Comparison of ENCODE assay signal across 19 cellular contexts in genomic region chr15:71674354-71674753, GRCh38.
DNase-seq lines count a peak whose midpoint lies in the region; ATAC-seq, FAIRE-seq and TF ChIP-seq lines count a peak whose summit lies in the region.
"Had no signal": no experiment of that assay in that cellular context is flagged by ENCODE, and none has a peak within 500 bp of the region (broad histone marks: within the 10 kb centered on the region; RNA-seq: fewer than 3 reads in every experiment).

No MANE protein-coding gene starts in this region.

- H4K20me1 ChIP-seq in HepG2 (ENCODE audit: insufficient read depth, low read length): no peaks in the 10 kb centered on the region
- H4K20me1 ChIP-seq: BLaER1 had no signal

- H3K27me3 ChIP-seq in HepG2 (ENCODE audit: control insufficient read depth in 1 of 2, insufficient read depth in 2 of 2, low read length in 2 of 2) (peaks cover 1 to 6% of the 10 kb centered on the region in 2 experiments; a peak in 2 of 5 replicates), right lobe of liver (no peaks in the 10 kb centered on the region), dorsolateral prefrontal cortex (no peaks in the 10 kb centered on the region)
- H3K27me3 ChIP-seq: BLaER1 had no signal

- no peak for TF ChIP-seq CTCF in HepG2 (CRISPR knock-in tag; IDR thresholded peaks at IDR 0.05)
- TF ChIP-seq CTCF in right lobe of liver (IDR thresholded peaks at IDR 0.05): no peak
- TF ChIP-seq CTCF in dorsolateral prefrontal cortex (IDR thresholded peaks at IDR 0.05 in 54 of 56, conservative IDR thresholded peaks at IDR 0.05 in 2 of 56; ENCODE audit: low read depth in 1 of 56, partially characterized antibody in 56 of 56): no peak

- H3K4me2 ChIP-seq in HepG2 (ENCODE audit: low read depth, low read length): no peak overlapping the region
- H3K4me2 ChIP-seq: BLaER1 had no signal

- no peak for FAIRE-seq in HepG2 (lab: Jason Lieb, UNC)
- FAIRE-seq: G401.6, GM12892, H1 had no signal

- H3K4me3 ChIP-seq in HepG2 (replicated peaks in 1 of 3; ENCODE audit: insufficient read depth in 1 of 3, low read depth in 2 of 3, low read length in 3 of 3) (no peak overlapping the region), right lobe of liver (no peak overlapping the region), dorsolateral prefrontal cortex (no peak overlapping the region)
- H3K4me3 ChIP-seq: BLaER1, GM23248 had no signal

- no peak overlapping the region for H3K9ac ChIP-seq in HepG2 (ENCODE audit: insufficient read depth, low read depth, low read length)
- H3K9ac ChIP-seq: BLaER1, GM23248 had no signal

- TF ChIP-seq EP300 in HepG2 (IDR thresholded peaks at IDR 0.05; ENCODE audit: low read depth in 2 of 2, low read length in 2 of 2): no peak
- TF ChIP-seq EP300 in HepG2 (CRISPR knock-in tag; IDR thresholded peaks at IDR 0.05; ENCODE audit: borderline replicate concordance): no peak

- no peak for TF ChIP-seq POLR2A in HepG2 (IDR thresholded peaks at IDR 0.05; ENCODE audit: insufficient read depth in 1 of 2, low read depth in 2 of 2, low read length in 2 of 2)
- TF ChIP-seq POLR2A in right lobe of liver (IDR thresholded peaks at IDR 0.05): no peak

- no peak overlapping the region for H2AFZ ChIP-seq in HepG2 (ENCODE audit: low read length)
- H2AFZ ChIP-seq: GM23248 had no signal

- no CpG with 5 or more reads among the region's 2 CpGs for WGBS in HepG2 (ENCODE audit: low lambda C conversion rate)
- WGBS in right lobe of liver (ENCODE audit: insufficient coverage, low coverage, low lambda C conversion rate, missing lambda C conversion rate): 100% methylated on average over 1 of the region's 2 CpGs

- H3K36me3 ChIP-seq in HepG2 (replicated peaks in 1 of 2; ENCODE audit: control insufficient read depth in 1 of 2, insufficient read depth in 2 of 2, low read length in 2 of 2): no peaks in the 10 kb centered on the region
- no peaks in the 10 kb centered on the region for H3K36me3 ChIP-seq in right lobe of liver
- H3K36me3 ChIP-seq: BLaER1 had no signal

- TF ChIP-seq RAD21 in HepG2 (CRISPR knock-in tag; IDR thresholded peaks at IDR 0.05): no peak

- H3K79me2 ChIP-seq in HepG2 (ENCODE audit: insufficient read depth, low read length): no peaks in the 10 kb centered on the region

- BruUV-seq in HepG2 (replicated peaks; lab: Mats Ljungman, UMichigan): no TSS peak

- in situ Hi-C loops in HepG2 (cut with HindIII; ENCODE audit: extremely low pct_ligation_motif_present, low pct_unique_long_range_greater_than_20kb): no loop called here
- in situ Hi-C loops in ACHN (cut with HindIII; ENCODE audit: low pct_ligation_motif_present, low pct_unique_long_range_greater_than_20kb, low sequenced_read_pairs): no loop called here

- H3K27ac ChIP-seq in HepG2 (ENCODE audit: extremely low read length, insufficient read depth, low read length) (no peak overlapping the region), right lobe of liver (no peak overlapping the region), dorsolateral prefrontal cortex (peak overlapping the region in 55 of 59 donors; percentile 1 to 91 (median 72)), temporal lobe (ENCODE audit: low read depth, low read length) (peak overlapping the region; percentile 58)
- H3K27ac ChIP-seq: BLaER1, C4-2B, GM23248 had no signal

- POLR2A ChIA-PET in HepG2 (lab: Yijun Ruan, JAX): no interaction called here

- CTCF ChIA-PET in HepG2 (lab: Yijun Ruan, JAX; ENCODE audit: low intra/inter-chr PET ratio, low total read pairs): no interaction called here

- ATAC-seq in HepG2 (peak; percentile 54; the same call in 2 of the 3 replicates), right lobe of liver (no peak), HG02642 (IDR thresholded peaks at IDR 0.05; ENCODE audit: poor library complexity, unreplicated experiment) (no peak)
- ATAC-seq: CD8-positive, alpha-beta T cell; HCT116 had no signal

- no peaks in the 10 kb centered on the region for H3K9me3 ChIP-seq in HepG2 (ENCODE audit: low read length)
- H3K9me3 ChIP-seq in right lobe of liver: no peaks in the 10 kb centered on the region
- H3K9me3 ChIP-seq: BLaER1, Caco-2 had no signal

- DNase-seq in HepG2 (ENCODE audit: low spot score) (no peak), right lobe of liver (no peak), dorsolateral prefrontal cortex (no peak), ACHN (no peak)
- DNase-seq: Caco-2; CD4-positive, CD25-positive, alpha-beta regulatory T cell; CD8-positive, alpha-beta T cell; DMS153; DND-41; GM23248; H9 had no signal

- intact Hi-C loops in HepG2 (cut with micrococcal nuclease; ENCODE audit: unreplicated experiment) (no loop called here), right lobe of liver (cut with DNase I) (no loop called here), dorsolateral prefrontal cortex (cut with DNase I) (no loop called here)

- H3K4me1 ChIP-seq in HepG2 (ENCODE audit: insufficient read depth, low read length): peaks cover 38% of the 10 kb centered on the region
- H3K4me1 ChIP-seq in right lobe of liver: peaks cover 0 to 18% (median 7%) of the 10 kb centered on the region in 4 donors
- H3K4me1 ChIP-seq: BLaER1 had no signal

TF ChIP-seq in HepG2, 621 proteins besides CTCF, POLR2A, EP300 and RAD21 (continues in another document):
- TF ChIP-seq NBN (conservative IDR thresholded peaks at IDR 0.05): no peak
- TF ChIP-seq ZNF83 (CRISPR knock-in tag; IDR thresholded peaks at IDR 0.05; ENCODE audit: borderline replicate concordance): no peak
- TF ChIP-seq RBAK (CRISPR knock-in tag; IDR thresholded peaks at IDR 0.05): no peak
- TF ChIP-seq SAFB2 (CRISPR knock-in tag; IDR thresholded peaks at IDR 0.05; ENCODE audit: borderline replicate concordance, low read depth): no peak
- TF ChIP-seq, protein P1, sequence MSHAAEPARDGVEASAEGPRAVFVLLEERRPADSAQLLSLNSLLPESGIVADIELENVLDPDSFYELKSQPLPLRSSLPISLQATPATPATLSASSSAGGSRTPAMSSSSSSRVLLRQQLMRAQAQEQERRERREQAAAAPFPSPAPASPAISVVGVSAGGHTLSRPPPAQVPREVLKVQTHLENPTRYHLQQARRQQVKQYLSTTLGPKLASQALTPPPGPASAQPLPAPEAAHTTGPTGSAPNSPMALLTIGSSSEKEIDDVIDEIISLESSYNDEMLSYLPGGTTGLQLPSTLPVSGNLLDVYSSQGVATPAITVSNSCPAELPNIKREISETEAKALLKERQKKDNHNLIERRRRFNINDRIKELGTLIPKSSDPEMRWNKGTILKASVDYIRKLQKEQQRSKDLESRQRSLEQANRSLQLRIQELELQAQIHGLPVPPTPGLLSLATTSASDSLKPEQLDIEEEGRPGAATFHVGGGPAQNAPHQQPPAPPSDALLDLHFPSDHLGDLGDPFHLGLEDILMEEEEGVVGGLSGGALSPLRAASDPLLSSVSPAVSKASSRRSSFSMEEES (CRISPR knock-in tag; IDR thresholded peaks at IDR 0.05): no peak
- no peak for TF ChIP-seq ZNF713 (CRISPR knock-in tag; IDR thresholded peaks at IDR 0.05)
- no peak for TF ChIP-seq ZNF207 (IDR thresholded peaks at IDR 0.05; ENCODE audit: borderline replicate concordance)
- TF ChIP-seq ZMYM2 (CRISPR knock-in tag; IDR thresholded peaks at IDR 0.05): no peak
- TF ChIP-seq ZNF776 (CRISPR knock-in tag; IDR thresholded peaks at IDR 0.05): no peak
- TF ChIP-seq ZNF512 (CRISPR knock-in tag; IDR thresholded peaks at IDR 0.05): no peak
- no peak for TF ChIP-seq TBX2 (CRISPR knock-in tag; IDR thresholded peaks at IDR 0.05; ENCODE audit: borderline replicate concordance)
- TF ChIP-seq MEIS2 (CRISPR knock-in tag; IDR thresholded peaks at IDR 0.05): no peak
- no peak for TF ChIP-seq HNF1A (IDR thresholded peaks at IDR 0.05; ENCODE audit: low read depth)
- no peak for TF ChIP-seq HNF1A (CRISPR knock-in tag; IDR thresholded peaks at IDR 0.05; ENCODE audit: borderline replicate concordance)

Comparison
In these comparisons a context has a peak if more than half of its experiments do, and no peak if none do; other contexts are left out.
1. H3K27ac ChIP-seq: peak in dorsolateral prefrontal cortex (55 of 59) and temporal lobe (single experiment); none in HepG2 (single experiment) and right lobe of liver (0 of 3).